ENCODE assay signal across 10 cellular contexts in the genomic region with DNA sequence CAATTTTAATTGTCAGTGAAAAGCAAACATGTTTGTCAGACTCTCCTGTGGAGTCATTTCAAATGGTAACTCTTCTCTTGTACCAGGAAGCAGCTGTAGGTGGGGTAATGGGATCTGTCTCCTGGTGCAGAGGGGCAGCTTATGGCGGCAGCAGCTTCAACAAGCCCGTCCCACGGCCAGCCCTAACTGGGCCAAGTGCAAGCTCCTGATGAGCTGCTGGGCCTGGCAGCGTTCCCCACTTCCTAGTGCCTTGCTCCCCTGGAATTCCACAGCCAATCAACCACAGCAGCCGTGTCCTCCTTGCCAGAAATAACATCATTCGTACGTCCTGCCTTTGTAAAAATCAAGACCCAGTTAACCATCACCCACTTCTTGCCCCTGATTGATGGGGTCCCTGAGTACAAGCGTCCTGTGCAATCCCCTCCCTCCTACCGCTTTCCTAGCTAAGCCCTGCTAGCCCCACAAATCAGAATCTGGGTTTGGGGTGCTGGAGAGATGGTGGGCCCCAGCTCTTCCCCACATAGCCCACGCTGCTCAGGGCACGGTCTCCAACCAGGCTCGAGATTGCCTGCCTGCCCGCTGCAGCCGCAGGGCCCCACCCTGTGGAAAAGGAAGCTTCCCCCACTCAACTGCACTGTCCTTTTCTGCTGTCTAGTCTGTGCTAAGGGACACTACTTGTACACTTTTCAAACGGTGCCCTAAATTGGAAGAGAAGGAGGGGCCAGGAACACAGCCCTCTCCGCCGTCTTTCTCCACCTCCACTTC.
DNase-seq lines count a peak whose midpoint lies in the region; ATAC-seq and TF ChIP-seq lines count a peak whose summit lies in the region.
"Had no signal": no experiment of that assay in that cellular context is flagged by ENCODE, and none has a peak within 500 bp of the region (broad histone marks: within the 10 kb centered on the region; RNA-seq: fewer than 3 reads in every experiment).

No MANE protein-coding gene starts in this region.

- H3K36me3 Mint-ChIP-seq in activated CD4-positive, alpha-beta T cell treated with anti-CD3 and anti-CD28 coated beads, Interleukin-2, amount 10 ng/mL, durations not matched to agents 24 days and 14 days (ENCODE audit: low read depth): no peaks in the 10 kb centered on the region

- H3K4me1 ChIP-seq in SJCRH30 (peaks cover 24% of the 10 kb centered on the region), left ventricle myocardium inferior (peaks cover 38% of the 10 kb centered on the region), sigmoid colon (peaks cover 0 to 16% (median 14%) of the 10 kb centered on the region in 4 donors)

- peak overlapping the region; percentile 62 for H3K4me3 ChIP-seq in SJCRH30
- H3K4me3 ChIP-seq in left ventricle myocardium inferior: peak overlapping the region; percentile 60
- no peak overlapping the region for H3K4me3 ChIP-seq in sigmoid colon

- peak overlapping the region; percentile 90 for H3K4me3 Mint-ChIP-seq in activated CD4-positive, alpha-beta T cell treated with anti-CD3 and anti-CD28 coated beads, Interleukin-2, amount 10 ng/mL, durations not matched to agents 24 days and 14 days

- no peaks in the 10 kb centered on the region for H3K9me3 Mint-ChIP-seq in activated CD4-positive, alpha-beta T cell treated with anti-CD3 and anti-CD28 coated beads, Interleukin-2, amount 10 ng/mL, durations not matched to agents 24 days and 14 days

- peaks cover 16% of the 10 kb centered on the region for H3K4me1 Mint-ChIP-seq in activated CD4-positive, alpha-beta T cell treated with anti-CD3 and anti-CD28 coated beads, Interleukin-2, amount 10 ng/mL, durations not matched to agents 24 days and 14 days

- H3K27ac ChIP-seq in SJCRH30: no peak overlapping the region
- peak overlapping the region; percentile 75 for H3K27ac ChIP-seq in left ventricle myocardium inferior (replicated peaks)
- H3K27ac ChIP-seq in sigmoid colon: peak overlapping the region in 2 of 4 donors; percentile 22 to 42

- no peak for ATAC-seq in GM21717 (IDR thresholded peaks at IDR 0.05; ENCODE audit: unreplicated experiment)
- ATAC-seq: gastroesophageal sphincter had no signal

- H3K27me3 ChIP-seq in SJCRH30 (no peaks in the 10 kb centered on the region; the same call in 1 of the 2 replicates), left ventricle myocardium inferior (ENCODE audit: low read depth) (peaks cover 21% of the 10 kb centered on the region), sigmoid colon (peaks cover 0 to 3% (median 0%) of the 10 kb centered on the region in 3 donors)

- no peak for DNase-seq in activated CD4-positive, alpha-beta T cell treated with anti-CD3 and anti-CD28 coated beads, Interleukin-2, amount 10 ng/mL, durations not matched to agents 24 days and 14 days
- DNase-seq in activated CD4-positive, alpha-beta T cell treated with anti-CD3 and anti-CD28 coated beads for 4 hours: no peak
- DNase-seq in SJCRH30: peak; percentile 41 to 56
- peak; percentile 68 for DNase-seq in left ventricle myocardium inferior
- peak; percentile 73 for DNase-seq in sigmoid colon
- DNase-seq in putamen (ENCODE audit: low spot score): no peak
- DNase-seq in GM10266 (ENCODE audit: extremely low spot score): no peak
- DNase-seq: NCI-H446 treated with DMSO at 0.1 percent for 48 hours had no signal

- H3K27ac Mint-ChIP-seq in activated CD4-positive, alpha-beta T cell treated with anti-CD3 and anti-CD28 coated beads, Interleukin-2, amount 10 ng/mL, durations not matched to agents 24 days and 14 days: no peak overlapping the region

- H3K9me3 ChIP-seq in SJCRH30 (replicated peaks) (no peaks in the 10 kb centered on the region), left ventricle myocardium inferior (replicated peaks) (no peaks in the 10 kb centered on the region), sigmoid colon (no peaks in the 10 kb centered on the region)
- H3K9me3 ChIP-seq: gastroesophageal sphincter had no signal

- H3K27me3 Mint-ChIP-seq in activated CD4-positive, alpha-beta T cell treated with anti-CD3 and anti-CD28 coated beads, Interleukin-2, amount 10 ng/mL, durations not matched to agents 24 days and 14 days: peaks cover 19% of the 10 kb centered on the region

- TF ChIP-seq POLR2A in sigmoid colon (IDR thresholded peaks at IDR 0.05): no peak

- intact Hi-C loops in activated CD4-positive, alpha-beta T cell treated with anti-CD3 and anti-CD28 coated beads, Interleukin-2, amount 10 ng/mL, durations not matched to agents 24 days and 14 days (cut with micrococcal nuclease): no loop called here
- intact Hi-C loops in left ventricle myocardium inferior (cut with micrococcal nuclease) (no loop called here), sigmoid colon (cut with DNase I) (no loop called here)

- TF ChIP-seq CTCF in left ventricle myocardium inferior (IDR thresholded peaks at IDR 0.05; ENCODE audit: borderline replicate concordance) (no peak), sigmoid colon (IDR thresholded peaks at IDR 0.05) (no peak), GM10266 (IDR thresholded peaks at IDR 0.05; ENCODE audit: control insufficient read depth, insufficient read depth, low read depth, missing control alignments) (no peak)

- H3K36me3 ChIP-seq in SJCRH30: no peaks in the 10 kb centered on the region
- no peaks in the 10 kb centered on the region for H3K36me3 ChIP-seq in left ventricle myocardium inferior
- no peaks in the 10 kb centered on the region for H3K36me3 ChIP-seq in sigmoid colon
- H3K36me3 ChIP-seq: gastroesophageal sphincter had no signal

- TF ChIP-seq EP300 in sigmoid colon (IDR thresholded peaks at IDR 0.05): no peak

- WGBS in sigmoid colon, 2 donors: 60 to 70% methylated on average over 17 of the region's 17 CpGs

Comparison
In these comparisons a context has a peak if more than half of its experiments do, and no peak if none do; other contexts are left out.
1. DNase-seq: peak in SJCRH30 (2 of 2), left ventricle myocardium inferior (single experiment) and sigmoid colon (single experiment); none in activated CD4-positive, alpha-beta T cell treated with anti-CD3 and anti-CD28 coated beads, Interleukin-2, amount 10 ng/mL, durations not matched to agents 24 days and 14 days (single experiment), activated CD4-positive, alpha-beta T cell treated with anti-CD3 and anti-CD28 coated beads for 4 hours (0 of 2), putamen (single experiment) and GM10266 (single experiment).
2. H3K4me3 ChIP-seq: peak in SJCRH30 (single experiment) and left ventricle myocardium inferior (single experiment); none in sigmoid colon (0 of 4).